In genomic region chr5:96219580-96220281, GRCh38 we compare ENCODE assay signal across 14 cellular contexts.
A peak's percentile ranks its signal among the peaks of the same experiment; 100 is the strongest.
DNase-seq lines count a peak whose midpoint lies in the region; ATAC-seq, FAIRE-seq and TF ChIP-seq lines count a peak whose summit lies in the region.
"Had no signal": no experiment of that assay in that cellular context is flagged by ENCODE, and none has a peak within 500 bp of the region (broad histone marks: within the 10 kb centered on the region; RNA-seq: fewer than 3 reads in every experiment).

No MANE protein-coding gene starts in this region.

- H3K79me2 ChIP-seq in HepG2 (ENCODE audit: insufficient read depth, low read length), result no peaks in the 10 kb centered on the region

- POLR2A ChIA-PET in HepG2 (lab: Yijun Ruan, JAX), result no interaction called here

- no peak overlapping the region for H2AFZ ChIP-seq in HepG2 (ENCODE audit: low read length)

- no peak overlapping the region for H3K4me2 ChIP-seq in HepG2 (ENCODE audit: low read depth, low read length)
- H3K4me2 ChIP-seq: BLaER1 treated with 17β-estradiol and CSF1 and Interleukin-3, amounts not matched to agents 10 nM and 100 nM had no signal

- H3K36me3 Mint-ChIP-seq in T-helper 1 cell treated with Interleukin-12 subunit alpha and Interleukin-12 subunit beta and Interleukin-4 antibody, amounts not matched to agents 30 μg/mL and 1 μg/mL, for 36 hours (ENCODE audit: low read depth), result no peaks in the 10 kb centered on the region

- H3K27me3 Mint-ChIP-seq in T-helper 1 cell treated with Interleukin-12 subunit alpha and Interleukin-12 subunit beta and Interleukin-4 antibody, amounts not matched to agents 30 μg/mL and 1 μg/mL, for 36 hours (ENCODE audit: low read depth), result no peaks in the 10 kb centered on the region

- WGBS in HepG2 (ENCODE audit: low lambda C conversion rate), result 89% methylated on average over 4 of the region's 4 CpGs
- WGBS in right lobe of liver (ENCODE audit: insufficient coverage, low coverage, low lambda C conversion rate, missing lambda C conversion rate), result 82% methylated on average over 4 of the region's 4 CpGs

- peaks cover 13% of the 10 kb centered on the region for H3K4me1 ChIP-seq in HepG2 (ENCODE audit: insufficient read depth, low read length)
- peaks cover 0 to 10% (median 4%) of the 10 kb centered on the region in 4 donors for H3K4me1 ChIP-seq in right lobe of liver
- H3K4me1 ChIP-seq: adrenal gland had no signal

- no peak overlapping the region for H3K9ac ChIP-seq in HepG2 (ENCODE audit: insufficient read depth, low read depth, low read length)
- H3K9ac ChIP-seq: BLaER1 treated with 17β-estradiol and CSF1 and Interleukin-3, amounts not matched to agents 10 nM and 100 nM had no signal

- no peak for TF ChIP-seq RAD21 in HepG2 (CRISPR knock-in tag; IDR thresholded peaks at IDR 0.05)

- no peak for TF ChIP-seq EP300 in HepG2 (IDR thresholded peaks at IDR 0.05; ENCODE audit: low read depth in 2 of 2, low read length in 2 of 2)
- no peak for TF ChIP-seq EP300 in HepG2 (CRISPR knock-in tag; IDR thresholded peaks at IDR 0.05; ENCODE audit: borderline replicate concordance)

- TF ChIP-seq POLR2A in HepG2 (IDR thresholded peaks at IDR 0.05; ENCODE audit: insufficient read depth in 1 of 2, low read depth in 2 of 2, low read length in 2 of 2), result no peak
- no peak for TF ChIP-seq POLR2A in right lobe of liver (IDR thresholded peaks at IDR 0.05)

- BruUV-seq in HepG2 (replicated peaks; lab: Mats Ljungman, UMichigan), result no TSS peak

- H3K4me3 ChIP-seq in HepG2 (replicated peaks in 1 of 3; ENCODE audit: insufficient read depth in 1 of 3, low read depth in 2 of 3, low read length in 3 of 3) (no peak overlapping the region), right lobe of liver (no peak overlapping the region), fibroblast of pulmonary artery (replicated peaks; ENCODE audit: low read depth, low read length) (no peak overlapping the region)
- H3K4me3 ChIP-seq: adrenal gland; BLaER1 treated with 17β-estradiol and CSF1 and Interleukin-3, amounts not matched to agents 10 nM and 100 nM had no signal

- DNase-seq in HepG2 (ENCODE audit: low spot score) (no peak), right lobe of liver (no peak), fibroblast of pulmonary artery (ENCODE audit: low read depth) (peak; percentile 71), stromal cell of bone marrow (ENCODE audit: low read depth) (peak; percentile 87)
- DNase-seq: adrenal gland; NCI-H1092 treated with DMSO at 0.1 percent for 48 hours; stimulated activated CD4-positive, alpha-beta T cell treated with anti-CD3 and anti-CD28 coated beads, Interleukin-1b, Interleukin-23, amount 100 ng/mL, for 48 hours; substantia nigra had no signal

- H3K4me1 Mint-ChIP-seq in T-helper 1 cell treated with Interleukin-12 subunit alpha and Interleukin-12 subunit beta and Interleukin-4 antibody, amounts not matched to agents 30 μg/mL and 1 μg/mL, for 36 hours (ENCODE audit: low read depth), result peaks cover 9% of the 10 kb centered on the region

- no peaks in the 10 kb centered on the region for H4K20me1 ChIP-seq in HepG2 (ENCODE audit: insufficient read depth, low read length)
- H4K20me1 ChIP-seq: BLaER1 treated with 17β-estradiol and CSF1 and Interleukin-3, amounts not matched to agents 10 nM and 100 nM had no signal

- H3K9me3 Mint-ChIP-seq in T-helper 1 cell treated with Interleukin-12 subunit alpha and Interleukin-12 subunit beta and Interleukin-4 antibody, amounts not matched to agents 30 μg/mL and 1 μg/mL, for 36 hours, result peaks cover 4% of the 10 kb centered on the region

- no peak for TF ChIP-seq CTCF in HepG2 (CRISPR knock-in tag; IDR thresholded peaks at IDR 0.05)
- TF ChIP-seq CTCF in right lobe of liver (IDR thresholded peaks at IDR 0.05), result no peak
- no peak for TF ChIP-seq CTCF in fibroblast of pulmonary artery (IDR thresholded peaks at IDR 0.05; ENCODE audit: low read length, missing control alignments)

- intact Hi-C loops in HepG2 (cut with micrococcal nuclease; ENCODE audit: unreplicated experiment), result no loop called here
- intact Hi-C loops in right lobe of liver (cut with DNase I), result no loop called here

- H3K36me3 ChIP-seq in HepG2 (replicated peaks in 1 of 2; ENCODE audit: control insufficient read depth in 1 of 2, insufficient read depth in 2 of 2, low read length in 2 of 2) (no peaks in the 10 kb centered on the region), right lobe of liver (no peaks in the 10 kb centered on the region)
- H3K36me3 ChIP-seq: adrenal gland; BLaER1 treated with 17β-estradiol and CSF1 and Interleukin-3, amounts not matched to agents 10 nM and 100 nM had no signal

- no peaks in the 10 kb centered on the region for H3K27me3 ChIP-seq in HepG2 (ENCODE audit: control insufficient read depth in 1 of 2, insufficient read depth in 2 of 2, low read length in 2 of 2)
- no peaks in the 10 kb centered on the region for H3K27me3 ChIP-seq in right lobe of liver
- H3K27me3 ChIP-seq: adrenal gland; BLaER1 treated with 17β-estradiol and CSF1 and Interleukin-3, amounts not matched to agents 10 nM and 100 nM had no signal

- in situ Hi-C loops in HepG2 (cut with HindIII; ENCODE audit: extremely low pct_ligation_motif_present, low pct_unique_long_range_greater_than_20kb), result no loop called here

- no peak overlapping the region for H3K4me3 Mint-ChIP-seq in T-helper 1 cell treated with Interleukin-12 subunit alpha and Interleukin-12 subunit beta and Interleukin-4 antibody, amounts not matched to agents 30 μg/mL and 1 μg/mL, for 36 hours

- no peak for FAIRE-seq in HepG2 (lab: Jason Lieb, UNC)
- FAIRE-seq: GM18507 had no signal

- peak overlapping the region; percentile 23 for H3K27ac Mint-ChIP-seq in T-helper 1 cell treated with Interleukin-12 subunit alpha and Interleukin-12 subunit beta and Interleukin-4 antibody, amounts not matched to agents 30 μg/mL and 1 μg/mL, for 36 hours

- H3K27ac ChIP-seq in HepG2 (ENCODE audit: extremely low read length, insufficient read depth, low read length), result no peak overlapping the region
- H3K27ac ChIP-seq in right lobe of liver, result no peak overlapping the region
- H3K27ac ChIP-seq: adrenal gland; BLaER1 treated with 17β-estradiol and CSF1 and Interleukin-3, amounts not matched to agents 10 nM and 100 nM had no signal

- no peaks in the 10 kb centered on the region for H3K9me3 ChIP-seq in HepG2 (ENCODE audit: low read length)
- no peaks in the 10 kb centered on the region for H3K9me3 ChIP-seq in right lobe of liver
- H3K9me3 ChIP-seq: adrenal gland; BLaER1 treated with 17β-estradiol and CSF1 and Interleukin-3, amounts not matched to agents 10 nM and 100 nM had no signal

- ATAC-seq in HepG2, result no peak
- ATAC-seq in right lobe of liver, result no peak
- no peak for ATAC-seq in GM18909 (IDR thresholded peaks at IDR 0.05; ENCODE audit: poor library complexity, unreplicated experiment)
- no peak for ATAC-seq in GM21526 (IDR thresholded peaks at IDR 0.05; ENCODE audit: low FRiP score, unreplicated experiment)
- ATAC-seq in HG02885 (IDR thresholded peaks at IDR 0.05; ENCODE audit: poor library complexity, unreplicated experiment), result no peak

- CTCF ChIA-PET in HepG2 (lab: Yijun Ruan, JAX; ENCODE audit: low intra/inter-chr PET ratio, low total read pairs), result no interaction called here

TF ChIP-seq in HepG2, 621 proteins besides CTCF, POLR2A, EP300 and RAD21:
- 0 out of 2 replicates have a peak, but pooled peaks have one; percentile 43 for TF ChIP-seq NONO (IDR thresholded peaks at IDR 0.05)
- TF ChIP-seq NONO (CRISPR knock-in tag; conservative IDR thresholded peaks at IDR 0.05), result no peak
- no peak for TF ChIP-seq ELF4 (CRISPR knock-in tag; IDR thresholded peaks at IDR 0.05; ENCODE audit: borderline replicate concordance)
- no peak for TF ChIP-seq ELK4 (CRISPR knock-in tag; IDR thresholded peaks at IDR 0.05; ENCODE audit: borderline replicate concordance)
- no peak for TF ChIP-seq ZHX1 (CRISPR knock-in tag; IDR thresholded peaks at IDR 0.05; ENCODE audit: low read depth)

Comparison
In these comparisons a context has a peak if more than half of its experiments do, and no peak if none do; other contexts are left out.
1. DNase-seq: peak in fibroblast of pulmonary artery (single experiment) and stromal cell of bone marrow (single experiment); none in HepG2 (single experiment) and right lobe of liver (0 of 3).